1 cellular context compared by ENCODE assay signal in genomic region chr4:6288342-6288741, GRCh38.
TF ChIP-seq lines count a peak whose summit lies in the region.

No MANE protein-coding gene starts in this region.

TF ChIP-seq in K562, 482 proteins besides CTCF, POLR2A, EP300 and RAD21 (continued from another document):
- TF ChIP-seq, protein P1, sequence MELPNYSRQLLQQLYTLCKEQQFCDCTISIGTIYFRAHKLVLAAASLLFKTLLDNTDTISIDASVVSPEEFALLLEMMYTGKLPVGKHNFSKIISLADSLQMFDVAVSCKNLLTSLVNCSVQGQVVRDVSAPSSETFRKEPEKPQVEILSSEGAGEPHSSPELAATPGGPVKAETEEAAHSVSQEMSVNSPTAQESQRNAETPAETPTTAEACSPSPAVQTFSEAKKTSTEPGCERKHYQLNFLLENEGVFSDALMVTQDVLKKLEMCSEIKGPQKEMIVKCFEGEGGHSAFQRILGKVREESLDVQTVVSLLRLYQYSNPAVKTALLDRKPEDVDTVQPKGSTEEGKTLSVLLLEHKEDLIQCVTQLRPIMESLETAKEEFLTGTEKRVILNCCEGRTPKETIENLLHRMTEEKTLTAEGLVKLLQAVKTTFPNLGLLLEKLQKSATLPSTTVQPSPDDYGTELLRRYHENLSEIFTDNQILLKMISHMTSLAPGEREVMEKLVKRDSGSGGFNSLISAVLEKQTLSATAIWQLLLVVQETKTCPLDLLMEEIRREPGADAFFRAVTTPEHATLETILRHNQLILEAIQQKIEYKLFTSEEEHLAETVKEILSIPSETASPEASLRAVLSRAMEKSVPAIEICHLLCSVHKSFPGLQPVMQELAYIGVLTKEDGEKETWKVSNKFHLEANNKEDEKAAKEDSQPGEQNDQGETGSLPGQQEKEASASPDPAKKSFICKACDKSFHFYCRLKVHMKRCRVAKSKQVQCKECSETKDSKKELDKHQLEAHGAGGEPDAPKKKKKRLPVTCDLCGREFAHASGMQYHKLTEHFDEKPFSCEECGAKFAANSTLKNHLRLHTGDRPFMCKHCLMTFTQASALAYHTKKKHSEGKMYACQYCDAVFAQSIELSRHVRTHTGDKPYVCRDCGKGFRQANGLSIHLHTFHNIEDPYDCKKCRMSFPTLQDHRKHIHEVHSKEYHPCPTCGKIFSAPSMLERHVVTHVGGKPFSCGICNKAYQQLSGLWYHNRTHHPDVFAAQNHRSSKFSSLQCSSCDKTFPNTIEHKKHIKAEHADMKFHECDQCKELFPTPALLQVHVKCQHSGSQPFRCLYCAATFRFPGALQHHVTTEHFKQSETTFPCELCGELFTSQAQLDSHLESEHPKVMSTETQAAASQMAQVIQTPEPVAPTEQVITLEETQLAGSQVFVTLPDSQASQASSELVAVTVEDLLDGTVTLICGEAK (IDR thresholded peaks at IDR 0.05) = peak; percentile 89
- TF ChIP-seq, protein P1 (CRISPR knock-in tag; IDR thresholded peaks at IDR 0.05) = peak; percentile 79
- TF ChIP-seq RFX7 (CRISPR knock-in tag; IDR thresholded peaks at IDR 0.05) (no peak), ZNF431 (CRISPR knock-in tag; IDR thresholded peaks at IDR 0.05) (no peak)
